Comparison of ENCODE assay signal across 8 cellular contexts in the genomic region with DNA sequence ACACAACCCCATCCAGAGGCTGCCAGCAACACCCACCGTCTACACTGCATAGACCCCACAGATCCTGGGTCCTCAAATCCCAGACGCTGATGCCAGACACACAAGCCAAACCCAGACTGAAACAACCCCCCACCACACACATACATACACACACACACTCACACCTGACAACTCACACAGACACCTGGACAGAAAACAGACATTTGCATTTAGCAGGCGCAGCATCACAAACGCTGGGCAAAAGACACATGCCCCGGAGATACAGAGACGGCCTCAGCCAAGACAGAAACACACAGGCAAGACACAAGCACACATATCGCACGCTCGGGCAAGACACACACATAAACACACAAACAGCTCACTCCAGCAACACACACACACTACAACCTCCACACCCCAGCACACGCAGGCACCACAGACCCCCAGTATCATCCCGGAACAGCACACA. TPM values are rescaled to one million over a fixed set of nuclear protein-coding genes. Genes with fewer than 3 reads are reported as not detected.
DNase-seq lines count a peak whose midpoint lies in the region; ATAC-seq lines count a peak whose summit lies in the region.

No MANE protein-coding gene starts in this region.

- H3K27ac Mint-ChIP-seq in activated CD4-positive, alpha-beta T cell treated with anti-CD3 and anti-CD28 coated beads, Interleukin-2, amount 10 ng/mL, durations not matched to agents 24 days and 14 days = no peak overlapping the region

- no peak for ATAC-seq in right cardiac atrium
- ATAC-seq in HG02840 (IDR thresholded peaks at IDR 0.05; ENCODE audit: low FRiP score, unreplicated experiment) = no peak
- no peak for ATAC-seq in GM18517 (IDR thresholded peaks at IDR 0.05; ENCODE audit: unreplicated experiment)

- H3K27me3 ChIP-seq in SJSA1 (replicated peaks) (no peaks in the 10 kb centered on the region), right cardiac atrium (ENCODE audit: control insufficient read depth, insufficient read depth) (no peaks in the 10 kb centered on the region)

- no peaks in the 10 kb centered on the region for H3K9me3 Mint-ChIP-seq in activated CD4-positive, alpha-beta T cell treated with anti-CD3 and anti-CD28 coated beads, Interleukin-2, amount 10 ng/mL, durations not matched to agents 24 days and 14 days

- 6% methylated on average over 11 of the region's 11 CpGs for WGBS in right cardiac atrium

- H3K9me3 ChIP-seq in SJSA1 (replicated peaks) (no peaks in the 10 kb centered on the region), right cardiac atrium (ENCODE audit: control insufficient read depth, low read length) (no peaks in the 10 kb centered on the region)

- peaks cover 8% of the 10 kb centered on the region for H3K36me3 ChIP-seq in SJSA1

- H3K4me1 Mint-ChIP-seq in activated CD4-positive, alpha-beta T cell treated with anti-CD3 and anti-CD28 coated beads, Interleukin-2, amount 10 ng/mL, durations not matched to agents 24 days and 14 days = peaks cover 28% of the 10 kb centered on the region

- H3K4me3 ChIP-seq in SJSA1 (peak overlapping the region; percentile 66), right cardiac atrium (ENCODE audit: low read length) (peak overlapping the region; percentile 89)

- H3K4me1 ChIP-seq in SJSA1 (replicated peaks) (peaks cover 74% of the 10 kb centered on the region), right cardiac atrium (ENCODE audit: control insufficient read depth, insufficient read depth, low read length) (peaks cover 8% of the 10 kb centered on the region)

- H3K27ac ChIP-seq in SJSA1 (no peak overlapping the region), right cardiac atrium (ENCODE audit: low read length) (peak overlapping the region; percentile 32), temporal lobe (ENCODE audit: low read depth, low read length) (peak overlapping the region; percentile 82)

- intact Hi-C loops in activated CD4-positive, alpha-beta T cell treated with anti-CD3 and anti-CD28 coated beads, Interleukin-2, amount 10 ng/mL, durations not matched to agents 24 days and 14 days (cut with micrococcal nuclease) = loop anchor here (2.0 to 5.0 kb wide), 3 partner anchors 19 to 97 kb away; a partner anchor contains a TSS
- intact Hi-C loops in right cardiac atrium (cut with DNase I) = no loop called here

- no peaks in the 10 kb centered on the region for H3K27me3 Mint-ChIP-seq in activated CD4-positive, alpha-beta T cell treated with anti-CD3 and anti-CD28 coated beads, Interleukin-2, amount 10 ng/mL, durations not matched to agents 24 days and 14 days

- DNase-seq in activated CD4-positive, alpha-beta T cell treated with anti-CD3 and anti-CD28 coated beads, Interleukin-2, amount 10 ng/mL, durations not matched to agents 24 days and 14 days = peak; percentile 78
- no peak for DNase-seq in activated CD4-positive, alpha-beta T cell treated with anti-CD3 and anti-CD28 coated beads, Interleukin-2, amount 50 U/mL, for 4 hours
- DNase-seq in SJSA1 (ENCODE audit: low read depth in 1 of 2, low spot score in 2 of 2) (peak in 1 of 2 experiments; percentile 43), right cardiac atrium (no peak), H4 (ENCODE audit: low spot score) (no peak)

- peaks cover 10% of the 10 kb centered on the region for H3K36me3 Mint-ChIP-seq in activated CD4-positive, alpha-beta T cell treated with anti-CD3 and anti-CD28 coated beads, Interleukin-2, amount 10 ng/mL, durations not matched to agents 24 days and 14 days (ENCODE audit: low read depth)

- no peak overlapping the region for H3K4me3 Mint-ChIP-seq in activated CD4-positive, alpha-beta T cell treated with anti-CD3 and anti-CD28 coated beads, Interleukin-2, amount 10 ng/mL, durations not matched to agents 24 days and 14 days

RNA-seq across cellular contexts. Expression of a gene that starts 1.3 kb away (rescaled TPM):
- total RNA-seq in activated CD4-positive, alpha-beta T cell treated with anti-CD3 and anti-CD28 coated beads, Interleukin-2, amount 10 ng/mL, durations not matched to agents 24 days and 14 days = 17.4 and 17.6 TPM in 2 replicates
- 4.5 and 10.1 TPM in 2 replicates for total RNA-seq in SJSA1 (2014; rRNA removed; shearing (Covaris generic))
- 1 to 10 TPM; 2.1 to 4.3 (median 4.0) TPM for total RNA-seq in right cardiac atrium
- 3.4 TPM for polyA plus RNA-seq in right cardiac atrium
- 5.2 TPM for total RNA-seq in temporal lobe
- total RNA-seq in H4 (2014; rRNA removed; shearing (Covaris generic)) = 3.3 and 3.7 TPM in 2 replicates

RNA-seq across cellular contexts. Expression of a gene that starts 26.6 kb away (rescaled TPM):
- 40.6 and 44.6 TPM in 2 replicates for total RNA-seq in activated CD4-positive, alpha-beta T cell treated with anti-CD3 and anti-CD28 coated beads, Interleukin-2, amount 10 ng/mL, durations not matched to agents 24 days and 14 days
- 8.0 and 12.1 TPM in 2 replicates for total RNA-seq in SJSA1 (2014; rRNA removed; shearing (Covaris generic))
- total RNA-seq in right cardiac atrium (10 to 100 TPM; 18.1 to 27.5 (median 22.4) TPM), temporal lobe (2.2 TPM)
- polyA plus RNA-seq in right cardiac atrium = 27.8 TPM
- total RNA-seq in H4 (2014; rRNA removed; shearing (Covaris generic)) = 3.4 and 3.6 TPM in 2 replicates

RNA-seq across cellular contexts. Expression of a gene that starts 45.0 kb away (rescaled TPM):
- 10.6 and 11.0 TPM in 2 replicates for total RNA-seq in activated CD4-positive, alpha-beta T cell treated with anti-CD3 and anti-CD28 coated beads, Interleukin-2, amount 10 ng/mL, durations not matched to agents 24 days and 14 days
- total RNA-seq in SJSA1 (2014; rRNA removed; shearing (Covaris generic)) = 2.4 and 2.5 TPM in 2 replicates
- total RNA-seq in right cardiac atrium = 10 to 100 TPM; 13.3 to 16.9 (median 15.0) TPM
- polyA plus RNA-seq in right cardiac atrium = 7.0 TPM
- total RNA-seq in temporal lobe = 3.2 TPM
- total RNA-seq in H4 (2014; rRNA removed; shearing (Covaris generic)) = 5.7 and 7.2 TPM in 2 replicates
